1 cellular context compared by ENCODE assay signal in the genomic region with DNA sequence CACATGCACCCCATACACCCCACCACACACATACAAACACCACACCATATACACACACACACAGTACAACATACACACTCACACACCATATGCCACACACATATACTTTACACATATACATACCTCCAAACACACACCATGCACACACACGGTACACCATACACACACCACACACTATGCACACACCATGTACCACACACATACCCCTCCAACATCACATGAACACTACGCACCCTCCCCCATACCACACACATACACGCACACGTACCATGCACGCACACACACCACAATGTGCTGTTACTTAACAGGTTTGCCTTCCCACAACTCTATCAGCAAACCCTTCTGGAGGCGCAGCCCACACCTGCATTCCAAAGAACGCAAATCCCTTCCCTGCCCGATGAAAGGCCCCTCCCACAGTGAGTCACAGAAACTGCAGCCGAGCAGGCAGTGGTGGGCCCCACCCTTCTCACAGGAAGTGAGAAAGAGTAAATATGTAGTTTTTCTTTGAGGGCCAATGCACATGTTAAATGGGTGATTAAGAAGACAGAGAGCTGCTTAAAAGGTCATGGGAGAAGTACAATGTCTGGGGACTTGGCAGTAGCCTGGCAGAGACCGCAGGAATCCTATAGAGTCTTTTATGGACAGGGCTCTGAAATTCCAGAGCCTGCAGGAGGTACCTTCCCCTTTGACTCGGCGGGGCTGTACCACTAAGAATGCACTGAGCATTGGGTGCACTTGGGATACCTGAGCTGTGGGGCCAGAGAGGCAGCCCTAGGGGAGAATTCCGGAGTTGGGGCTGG.
A peak's percentile ranks its signal among the peaks of the same experiment; 100 is the strongest.
TF ChIP-seq lines count a peak whose summit lies in the region.

No MANE protein-coding gene starts in this region.

TF ChIP-seq in HEK293, 187 proteins besides CTCF, POLR2A, EP300 and RAD21 (continued from another document and continues in another):
- TF ChIP-seq, protein P1, sequence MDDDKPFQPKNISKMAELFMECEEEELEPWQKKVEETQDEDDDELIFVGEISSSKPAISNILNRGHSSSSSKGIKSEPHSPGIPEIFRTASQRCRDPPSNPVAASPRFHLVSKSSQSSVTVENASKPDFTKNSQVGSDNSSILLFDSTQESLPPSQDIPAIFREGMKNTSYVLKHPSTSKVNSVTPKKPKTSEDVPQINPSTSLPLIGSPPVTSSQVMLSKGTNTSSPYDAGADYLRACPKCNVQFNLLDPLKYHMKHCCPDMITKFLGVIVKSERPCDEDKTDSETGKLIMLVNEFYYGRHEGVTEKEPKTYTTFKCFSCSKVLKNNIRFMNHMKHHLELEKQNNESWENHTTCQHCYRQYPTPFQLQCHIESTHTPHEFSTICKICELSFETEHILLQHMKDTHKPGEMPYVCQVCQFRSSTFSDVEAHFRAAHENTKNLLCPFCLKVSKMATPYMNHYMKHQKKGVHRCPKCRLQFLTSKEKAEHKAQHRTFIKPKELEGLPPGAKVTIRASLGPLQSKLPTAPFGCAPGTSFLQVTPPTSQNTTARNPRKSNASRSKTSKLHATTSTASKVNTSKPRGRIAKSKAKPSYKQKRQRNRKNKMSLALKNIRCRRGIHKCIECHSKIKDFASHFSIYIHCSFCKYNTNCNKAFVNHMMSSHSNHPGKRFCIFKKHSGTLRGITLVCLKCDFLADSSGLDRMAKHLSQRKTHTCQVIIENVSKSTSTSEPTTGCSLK (tag by site-specific recombination; IDR thresholded peaks at IDR 0.05), result peak; percentile 80; the same call in 1 of the 2 replicates
- TF ChIP-seq, protein P2, sequence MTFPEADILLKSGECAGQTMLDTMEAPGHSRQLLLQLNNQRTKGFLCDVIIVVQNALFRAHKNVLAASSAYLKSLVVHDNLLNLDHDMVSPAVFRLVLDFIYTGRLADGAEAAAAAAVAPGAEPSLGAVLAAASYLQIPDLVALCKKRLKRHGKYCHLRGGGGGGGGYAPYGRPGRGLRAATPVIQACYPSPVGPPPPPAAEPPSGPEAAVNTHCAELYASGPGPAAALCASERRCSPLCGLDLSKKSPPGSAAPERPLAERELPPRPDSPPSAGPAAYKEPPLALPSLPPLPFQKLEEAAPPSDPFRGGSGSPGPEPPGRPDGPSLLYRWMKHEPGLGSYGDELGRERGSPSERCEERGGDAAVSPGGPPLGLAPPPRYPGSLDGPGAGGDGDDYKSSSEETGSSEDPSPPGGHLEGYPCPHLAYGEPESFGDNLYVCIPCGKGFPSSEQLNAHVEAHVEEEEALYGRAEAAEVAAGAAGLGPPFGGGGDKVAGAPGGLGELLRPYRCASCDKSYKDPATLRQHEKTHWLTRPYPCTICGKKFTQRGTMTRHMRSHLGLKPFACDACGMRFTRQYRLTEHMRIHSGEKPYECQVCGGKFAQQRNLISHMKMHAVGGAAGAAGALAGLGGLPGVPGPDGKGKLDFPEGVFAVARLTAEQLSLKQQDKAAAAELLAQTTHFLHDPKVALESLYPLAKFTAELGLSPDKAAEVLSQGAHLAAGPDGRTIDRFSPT (tag by site-specific recombination; IDR thresholded peaks at IDR 0.05), result peak; percentile 42; the same call in 1 of the 2 replicates
- TF ChIP-seq PRDM1 (tag by site-specific recombination; IDR thresholded peaks at IDR 0.05) (no peak), ZNF530 (tag by site-specific recombination; IDR thresholded peaks at IDR 0.05; ENCODE audit: low read depth) (no peak), SCRT2 (tag by site-specific recombination; IDR thresholded peaks at IDR 0.05) (peak; percentile 78), ZNF596 (tag by site-specific recombination; IDR thresholded peaks at IDR 0.05) (no peak), ZNF791 (tag by site-specific recombination; IDR thresholded peaks at IDR 0.05) (no peak), ZFP37 (tag by site-specific recombination; IDR thresholded peaks at IDR 0.05) (no peak), ZNF146 (tag by site-specific recombination; IDR thresholded peaks at IDR 0.05) (no peak), ZNF837 (tag by site-specific recombination; IDR thresholded peaks at IDR 0.05) (no peak; the same call in 1 of the 2 replicates), OSR2 (tag by site-specific recombination; IDR thresholded peaks at IDR 0.05) (peak; percentile 46; the same call in 1 of the 2 replicates), GLI2 (tag by site-specific recombination; IDR thresholded peaks at IDR 0.05; ENCODE audit: borderline replicate concordance, low read depth) (no peak), ZNF830 (tag by site-specific recombination; IDR thresholded peaks at IDR 0.05; ENCODE audit: low read depth) (no peak), ZNF239 (tag by site-specific recombination; IDR thresholded peaks at IDR 0.05) (no peak), ZNF776 (tag by site-specific recombination; IDR thresholded peaks at IDR 0.05; ENCODE audit: borderline replicate concordance) (no peak; the same call in 1 of the 2 replicates), ZNF175 (tag by site-specific recombination; IDR thresholded peaks at IDR 0.05) (no peak), ZNF292 (tag by site-specific recombination; IDR thresholded peaks at IDR 0.05; ENCODE audit: borderline replicate concordance, low read depth) (no peak), BCL11B (tag by site-specific recombination; IDR thresholded peaks at IDR 0.05; ENCODE audit: low read depth) (no peak), ZNF112 (tag by site-specific recombination; IDR thresholded peaks at IDR 0.05) (no peak), SCRT1 (tag by site-specific recombination; IDR thresholded peaks at IDR 0.05; ENCODE audit: borderline replicate concordance) (no peak), ZNF214 (tag by site-specific recombination; IDR thresholded peaks at IDR 0.05; ENCODE audit: borderline replicate concordance) (no peak), ZNF391 (tag by site-specific recombination; IDR thresholded peaks at IDR 0.05; ENCODE audit: borderline replicate concordance, low read depth) (no peak), ZNF544 (tag by site-specific recombination; IDR thresholded peaks at IDR 0.05) (no peak), ZNF777 (tag by site-specific recombination; IDR thresholded peaks at IDR 0.05; ENCODE audit: borderline replicate concordance) (0 out of 2 replicates have a peak, but pooled peaks have one; percentile 8), KLF16 (tag by site-specific recombination; IDR thresholded peaks at IDR 0.05) (no peak)
- TF ChIP-seq, protein P3, sequence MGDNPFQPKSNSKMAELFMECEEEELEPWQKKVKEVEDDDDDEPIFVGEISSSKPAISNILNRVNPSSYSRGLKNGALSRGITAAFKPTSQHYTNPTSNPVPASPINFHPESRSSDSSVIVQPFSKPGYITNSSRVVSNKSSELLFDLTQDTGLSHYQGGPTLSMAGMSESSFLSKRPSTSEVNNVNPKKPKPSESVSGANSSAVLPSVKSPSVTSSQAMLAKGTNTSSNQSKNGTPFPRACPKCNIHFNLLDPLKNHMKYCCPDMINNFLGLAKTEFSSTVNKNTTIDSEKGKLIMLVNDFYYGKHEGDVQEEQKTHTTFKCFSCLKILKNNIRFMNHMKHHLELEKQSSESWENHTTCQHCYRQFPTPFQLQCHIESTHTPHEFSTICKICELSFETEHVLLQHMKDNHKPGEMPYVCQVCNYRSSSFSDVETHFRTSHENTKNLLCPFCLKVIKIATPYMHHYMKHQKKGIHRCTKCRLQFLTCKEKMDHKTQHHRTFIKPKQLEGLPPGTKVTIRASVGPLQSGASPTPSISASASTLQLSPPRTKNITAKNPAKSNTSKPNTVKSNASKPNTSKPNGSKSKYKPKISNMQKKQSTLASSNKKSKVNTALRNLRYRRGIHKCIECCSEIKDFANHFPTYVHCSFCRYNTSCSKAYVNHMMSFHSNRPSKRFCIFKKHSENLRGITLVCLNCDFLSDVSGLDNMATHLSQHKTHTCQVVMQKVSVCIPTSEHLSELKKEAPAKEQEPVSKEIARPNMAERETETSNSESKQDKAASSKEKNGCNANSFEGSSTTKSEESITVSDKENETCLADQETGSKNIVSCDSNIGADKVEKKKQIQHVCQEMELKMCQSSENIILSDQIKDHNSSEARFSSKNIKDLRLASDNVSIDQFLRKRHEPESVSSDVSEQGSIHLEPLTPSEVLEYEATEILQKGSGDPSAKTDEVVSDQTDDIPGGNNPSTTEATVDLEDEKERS (tag by site-specific recombination; IDR thresholded peaks at IDR 0.05), result no peak
- TF ChIP-seq, protein P4, sequence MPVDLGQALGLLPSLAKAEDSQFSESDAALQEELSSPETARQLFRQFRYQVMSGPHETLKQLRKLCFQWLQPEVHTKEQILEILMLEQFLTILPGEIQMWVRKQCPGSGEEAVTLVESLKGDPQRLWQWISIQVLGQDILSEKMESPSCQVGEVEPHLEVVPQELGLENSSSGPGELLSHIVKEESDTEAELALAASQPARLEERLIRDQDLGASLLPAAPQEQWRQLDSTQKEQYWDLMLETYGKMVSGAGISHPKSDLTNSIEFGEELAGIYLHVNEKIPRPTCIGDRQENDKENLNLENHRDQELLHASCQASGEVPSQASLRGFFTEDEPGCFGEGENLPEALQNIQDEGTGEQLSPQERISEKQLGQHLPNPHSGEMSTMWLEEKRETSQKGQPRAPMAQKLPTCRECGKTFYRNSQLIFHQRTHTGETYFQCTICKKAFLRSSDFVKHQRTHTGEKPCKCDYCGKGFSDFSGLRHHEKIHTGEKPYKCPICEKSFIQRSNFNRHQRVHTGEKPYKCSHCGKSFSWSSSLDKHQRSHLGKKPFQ (tag by site-specific recombination; IDR thresholded peaks at IDR 0.05), result 0 out of 2 replicates have a peak, but pooled peaks have one; percentile 43
- TF ChIP-seq, protein P5, sequence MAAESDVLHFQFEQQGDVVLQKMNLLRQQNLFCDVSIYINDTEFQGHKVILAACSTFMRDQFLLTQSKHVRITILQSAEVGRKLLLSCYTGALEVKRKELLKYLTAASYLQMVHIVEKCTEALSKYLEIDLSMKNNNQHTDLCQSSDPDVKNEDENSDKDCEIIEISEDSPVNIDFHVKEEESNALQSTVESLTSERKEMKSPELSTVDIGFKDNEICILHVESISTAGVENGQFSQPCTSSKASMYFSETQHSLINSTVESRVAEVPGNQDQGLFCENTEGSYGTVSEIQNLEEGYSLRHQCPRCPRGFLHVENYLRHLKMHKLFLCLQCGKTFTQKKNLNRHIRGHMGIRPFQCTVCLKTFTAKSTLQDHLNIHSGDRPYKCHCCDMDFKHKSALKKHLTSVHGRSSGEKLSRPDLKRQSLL (tag by site-specific recombination; IDR thresholded peaks at IDR 0.05), result no peak
- TF ChIP-seq, protein P6, sequence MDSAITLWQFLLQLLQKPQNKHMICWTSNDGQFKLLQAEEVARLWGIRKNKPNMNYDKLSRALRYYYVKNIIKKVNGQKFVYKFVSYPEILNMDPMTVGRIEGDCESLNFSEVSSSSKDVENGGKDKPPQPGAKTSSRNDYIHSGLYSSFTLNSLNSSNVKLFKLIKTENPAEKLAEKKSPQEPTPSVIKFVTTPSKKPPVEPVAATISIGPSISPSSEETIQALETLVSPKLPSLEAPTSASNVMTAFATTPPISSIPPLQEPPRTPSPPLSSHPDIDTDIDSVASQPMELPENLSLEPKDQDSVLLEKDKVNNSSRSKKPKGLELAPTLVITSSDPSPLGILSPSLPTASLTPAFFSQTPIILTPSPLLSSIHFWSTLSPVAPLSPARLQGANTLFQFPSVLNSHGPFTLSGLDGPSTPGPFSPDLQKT (IDR thresholded peaks at IDR 0.05; ENCODE audit: borderline replicate concordance, low read depth, low read length), result no peak
- TF ChIP-seq, protein P7, sequence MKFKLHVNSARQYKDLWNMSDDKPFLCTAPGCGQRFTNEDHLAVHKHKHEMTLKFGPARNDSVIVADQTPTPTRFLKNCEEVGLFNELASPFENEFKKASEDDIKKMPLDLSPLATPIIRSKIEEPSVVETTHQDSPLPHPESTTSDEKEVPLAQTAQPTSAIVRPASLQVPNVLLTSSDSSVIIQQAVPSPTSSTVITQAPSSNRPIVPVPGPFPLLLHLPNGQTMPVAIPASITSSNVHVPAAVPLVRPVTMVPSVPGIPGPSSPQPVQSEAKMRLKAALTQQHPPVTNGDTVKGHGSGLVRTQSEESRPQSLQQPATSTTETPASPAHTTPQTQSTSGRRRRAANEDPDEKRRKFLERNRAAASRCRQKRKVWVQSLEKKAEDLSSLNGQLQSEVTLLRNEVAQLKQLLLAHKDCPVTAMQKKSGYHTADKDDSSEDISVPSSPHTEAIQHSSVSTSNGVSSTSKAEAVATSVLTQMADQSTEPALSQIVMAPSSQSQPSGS (tag by site-specific recombination; IDR thresholded peaks at IDR 0.05; ENCODE audit: low read depth), result no peak
- TF ChIP-seq, protein P8, sequence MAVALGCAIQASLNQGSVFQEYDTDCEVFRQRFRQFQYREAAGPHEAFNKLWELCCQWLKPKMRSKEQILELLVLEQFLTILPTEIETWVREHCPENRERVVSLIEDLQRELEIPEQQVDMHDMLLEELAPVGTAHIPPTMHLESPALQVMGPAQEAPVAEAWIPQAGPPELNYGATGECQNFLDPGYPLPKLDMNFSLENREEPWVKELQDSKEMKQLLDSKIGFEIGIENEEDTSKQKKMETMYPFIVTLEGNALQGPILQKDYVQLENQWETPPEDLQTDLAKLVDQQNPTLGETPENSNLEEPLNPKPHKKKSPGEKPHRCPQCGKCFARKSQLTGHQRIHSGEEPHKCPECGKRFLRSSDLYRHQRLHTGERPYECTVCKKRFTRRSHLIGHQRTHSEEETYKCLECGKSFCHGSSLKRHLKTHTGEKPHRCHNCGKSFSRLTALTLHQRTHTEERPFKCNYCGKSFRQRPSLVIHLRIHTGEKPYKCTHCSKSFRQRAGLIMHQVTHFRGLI (tag by site-specific recombination; IDR thresholded peaks at IDR 0.05), result peak; percentile 83
- TF ChIP-seq, protein P9, sequence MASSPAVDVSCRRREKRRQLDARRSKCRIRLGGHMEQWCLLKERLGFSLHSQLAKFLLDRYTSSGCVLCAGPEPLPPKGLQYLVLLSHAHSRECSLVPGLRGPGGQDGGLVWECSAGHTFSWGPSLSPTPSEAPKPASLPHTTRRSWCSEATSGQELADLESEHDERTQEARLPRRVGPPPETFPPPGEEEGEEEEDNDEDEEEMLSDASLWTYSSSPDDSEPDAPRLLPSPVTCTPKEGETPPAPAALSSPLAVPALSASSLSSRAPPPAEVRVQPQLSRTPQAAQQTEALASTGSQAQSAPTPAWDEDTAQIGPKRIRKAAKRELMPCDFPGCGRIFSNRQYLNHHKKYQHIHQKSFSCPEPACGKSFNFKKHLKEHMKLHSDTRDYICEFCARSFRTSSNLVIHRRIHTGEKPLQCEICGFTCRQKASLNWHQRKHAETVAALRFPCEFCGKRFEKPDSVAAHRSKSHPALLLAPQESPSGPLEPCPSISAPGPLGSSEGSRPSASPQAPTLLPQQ (tag by site-specific recombination; IDR thresholded peaks at IDR 0.05), result peak; percentile 100
- TF ChIP-seq, protein P10, sequence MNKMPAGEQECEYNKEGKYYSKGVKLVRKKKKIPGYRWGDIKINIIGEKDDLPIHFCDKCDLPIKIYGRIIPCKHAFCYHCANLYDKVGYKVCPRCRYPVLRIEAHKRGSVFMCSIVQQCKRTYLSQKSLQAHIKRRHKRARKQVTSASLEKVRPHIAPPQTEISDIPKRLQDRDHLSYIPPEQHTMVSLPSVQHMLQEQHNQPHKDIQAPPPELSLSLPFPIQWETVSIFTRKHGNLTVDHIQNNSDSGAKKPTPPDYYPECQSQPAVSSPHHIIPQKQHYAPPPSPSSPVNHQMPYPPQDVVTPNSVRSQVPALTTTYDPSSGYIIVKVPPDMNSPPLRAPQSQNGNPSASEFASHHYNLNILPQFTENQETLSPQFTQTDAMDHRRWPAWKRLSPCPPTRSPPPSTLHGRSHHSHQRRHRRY (tag by site-specific recombination; IDR thresholded peaks at IDR 0.05), result no peak; the same call in 1 of the 2 replicates
- TF ChIP-seq, protein P11, sequence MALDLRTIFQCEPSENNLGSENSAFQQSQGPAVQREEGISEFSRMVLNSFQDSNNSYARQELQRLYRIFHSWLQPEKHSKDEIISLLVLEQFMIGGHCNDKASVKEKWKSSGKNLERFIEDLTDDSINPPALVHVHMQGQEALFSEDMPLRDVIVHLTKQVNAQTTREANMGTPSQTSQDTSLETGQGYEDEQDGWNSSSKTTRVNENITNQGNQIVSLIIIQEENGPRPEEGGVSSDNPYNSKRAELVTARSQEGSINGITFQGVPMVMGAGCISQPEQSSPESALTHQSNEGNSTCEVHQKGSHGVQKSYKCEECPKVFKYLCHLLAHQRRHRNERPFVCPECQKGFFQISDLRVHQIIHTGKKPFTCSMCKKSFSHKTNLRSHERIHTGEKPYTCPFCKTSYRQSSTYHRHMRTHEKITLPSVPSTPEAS (tag by site-specific recombination; IDR thresholded peaks at IDR 0.05), result peak; percentile 79; the same call in 1 of the 2 replicates
